Comparison of ENCODE assay signal across 8 cellular contexts in the genomic region with DNA sequence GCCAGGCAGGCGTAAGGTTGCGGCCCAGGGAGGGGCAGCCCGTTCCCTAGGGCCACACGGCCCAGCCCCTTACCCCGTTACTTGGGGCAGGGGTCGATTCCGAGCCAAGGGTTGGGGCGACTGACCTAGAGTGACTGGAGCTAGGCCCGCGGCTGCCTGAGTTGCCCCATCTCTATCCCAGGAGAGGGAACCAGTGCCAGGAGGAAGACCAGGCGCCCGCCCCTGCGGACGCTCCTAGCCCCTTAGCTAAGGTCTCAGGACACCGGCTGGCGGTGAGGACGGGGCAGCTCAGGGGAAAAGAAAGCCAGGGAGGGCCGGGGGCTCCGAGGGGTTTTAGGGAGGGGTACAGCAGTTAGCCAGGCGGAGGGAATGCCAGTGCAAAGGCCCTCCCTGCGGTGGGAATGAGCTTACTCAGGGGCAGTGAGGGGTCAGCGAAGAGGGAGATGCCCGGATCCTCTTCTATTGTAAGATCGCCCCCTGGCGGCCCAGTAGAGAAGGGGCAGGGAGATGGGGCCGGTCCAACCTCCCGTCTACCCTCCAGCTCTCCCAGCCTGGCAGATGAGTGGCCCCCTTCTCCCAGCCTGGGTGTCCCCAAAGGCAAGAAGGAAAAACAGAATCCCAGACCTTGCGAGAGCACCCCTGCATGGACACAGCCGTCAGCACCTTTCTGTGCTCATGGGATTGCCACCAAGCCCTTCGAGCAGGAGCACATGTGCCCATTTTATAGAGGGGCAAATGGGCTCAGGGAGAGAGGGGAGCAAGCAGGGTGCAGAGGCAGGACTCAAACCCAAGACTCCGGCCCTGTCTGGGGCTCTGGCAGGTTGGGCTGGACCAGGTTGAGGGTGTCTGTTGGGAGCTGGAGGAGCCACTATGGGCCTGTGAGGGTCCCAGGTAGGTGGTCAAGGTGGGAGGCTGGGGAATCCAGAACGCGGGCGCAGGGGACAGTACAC. TPM values are rescaled to one million over a fixed set of nuclear protein-coding genes. Genes with fewer than 3 reads are reported as not detected.
DNase-seq lines count a peak whose midpoint lies in the region; ATAC-seq and TF ChIP-seq lines count a peak whose summit lies in the region.

No MANE protein-coding gene starts in this region.

- no peak overlapping the region for H3K4me3 ChIP-seq in CD4-positive, CD25-positive, alpha-beta regulatory T cell (ENCODE audit: low read depth, low read length)
- H3K4me3 ChIP-seq in KMS-11 (IDR thresholded peaks at IDR 0.05; ENCODE audit: insufficient read depth, low read depth, low read length): no peak overlapping the region
- no peak overlapping the region for H3K4me3 ChIP-seq in choroid plexus epithelial cell (ENCODE audit: low read depth, low read length)
- no peak overlapping the region for H3K4me3 ChIP-seq in mesendoderm (ENCODE audit: low read length)

- peaks cover 6% of the 10 kb centered on the region for H3K4me1 ChIP-seq in CD4-positive, CD25-positive, alpha-beta regulatory T cell (ENCODE audit: control insufficient read depth, insufficient read depth, low read length, poor library complexity, severe bottlenecking)
- H3K4me1 ChIP-seq in KMS-11 (ENCODE audit: low read depth, poor library complexity, severe bottlenecking) (no peaks in the 10 kb centered on the region), mesendoderm (ENCODE audit: control insufficient read depth, low read depth, low read length) (no peaks in the 10 kb centered on the region)

- peak; percentile 41 to 43 for ATAC-seq in CD4-positive, CD25-positive, alpha-beta regulatory T cell (ENCODE audit: low read depth in 2 of 2)
- ATAC-seq in GM18505 (IDR thresholded peaks at IDR 0.05; ENCODE audit: unreplicated experiment): no peak

- H2BK5ac ChIP-seq in mesendoderm (ENCODE audit: low read length): no peak overlapping the region

- H3K4me2 ChIP-seq in KMS-11 (no peak overlapping the region), mesendoderm (ENCODE audit: low read length) (no peak overlapping the region)

- no peak overlapping the region for H3K4ac ChIP-seq in mesendoderm (ENCODE audit: low read depth, low read length)

- no peak overlapping the region for H2AFZ ChIP-seq in KMS-11 (ENCODE audit: low read depth)

- no peak overlapping the region for H2AK5ac ChIP-seq in mesendoderm (ENCODE audit: low read length)

- H3K9ac ChIP-seq in KMS-11 (no peak overlapping the region), mesendoderm (ENCODE audit: low read length) (no peak overlapping the region)

- H3K79me2 ChIP-seq in KMS-11 (ENCODE audit: insufficient read depth, low read depth) (no peaks in the 10 kb centered on the region), mesendoderm (ENCODE audit: control insufficient read depth, insufficient read depth, low read length) (no peaks in the 10 kb centered on the region)

- H3K27me3 ChIP-seq in CD4-positive, CD25-positive, alpha-beta regulatory T cell (ENCODE audit: control insufficient read depth, insufficient read depth, low read length): no peaks in the 10 kb centered on the region
- no peaks in the 10 kb centered on the region for H3K27me3 ChIP-seq in KMS-11 (ENCODE audit: insufficient read depth, low read depth)
- H3K27me3 ChIP-seq in mesendoderm (ENCODE audit: insufficient read depth, low read length, poor library complexity): no peaks in the 10 kb centered on the region

- no peak for TF ChIP-seq POLR2A in GM18505 (IDR thresholded peaks at IDR 0.05; ENCODE audit: borderline replicate concordance, extremely low read depth, insufficient read depth, insufficient read length)

- no peak overlapping the region for H2BK120ac ChIP-seq in mesendoderm (ENCODE audit: low read depth, low read length)

- no peak overlapping the region for H4K5ac ChIP-seq in mesendoderm (ENCODE audit: low read length)

- H3K9me3 Mint-ChIP-seq in CD4-positive, CD25-positive, alpha-beta regulatory T cell: no peaks in the 10 kb centered on the region

- H2BK15ac ChIP-seq in mesendoderm (replicated peaks; ENCODE audit: low read depth): no peak overlapping the region

- no peak overlapping the region for H3K18ac ChIP-seq in mesendoderm (ENCODE audit: low read length)

- no peak overlapping the region for H3K4me3 Mint-ChIP-seq in CD4-positive, CD25-positive, alpha-beta regulatory T cell

- in situ Hi-C loops in G401 (cut with HindIII; ENCODE audit: low sequenced_read_pairs): no loop called here

- peak overlapping the region in 2 of 3 donors; percentile 63 to 75 for H3K27ac Mint-ChIP-seq in CD4-positive, CD25-positive, alpha-beta regulatory T cell

- H4K8ac ChIP-seq in mesendoderm (ENCODE audit: low read depth, low read length): no peak overlapping the region

- peak; percentile 26 to 60 (median 33) for DNase-seq in CD4-positive, CD25-positive, alpha-beta regulatory T cell
- peak; percentile 76 for DNase-seq in activated CD4-positive, CD25-positive, alpha-beta regulatory T cell treated with anti-CD3 and anti-CD28 coated beads, Interleukin-2, amount 50 U/mL, for 72 hours
- peak; percentile 56 for DNase-seq in choroid plexus epithelial cell (ENCODE audit: low read depth)
- DNase-seq in mesendoderm: peak; percentile 73
- peak; percentile 48 for DNase-seq in stimulated activated naive CD4-positive, alpha-beta T cell treated with Interleukin-2 at 50 U/mL for 16 hours (lab: John Stamatoyannopoulos, UW)
- no peak for DNase-seq in G401 (ENCODE audit: low spot score)

- no peaks in the 10 kb centered on the region for H3K79me1 ChIP-seq in mesendoderm (ENCODE audit: low read length)

- peaks cover 6% of the 10 kb centered on the region for H3K27me3 Mint-ChIP-seq in CD4-positive, CD25-positive, alpha-beta regulatory T cell

- no peak overlapping the region for H3K23ac ChIP-seq in mesendoderm (ENCODE audit: low read length)

- H4K20me1 ChIP-seq in KMS-11 (ENCODE audit: insufficient read depth): no peaks in the 10 kb centered on the region

- TF ChIP-seq CTCF in KMS-11 (conservative IDR thresholded peaks at IDR 0.05; ENCODE audit: low read depth, low read length) (peak; percentile 54), choroid plexus epithelial cell (conservative IDR thresholded peaks at IDR 0.05; ENCODE audit: low read depth, low read length) (peak; percentile 83)

- no peak overlapping the region for H3K27ac ChIP-seq in CD4-positive, CD25-positive, alpha-beta regulatory T cell (ENCODE audit: insufficient read depth, low read length, poor library complexity, severe bottlenecking)
- H3K27ac ChIP-seq in KMS-11 (no peak overlapping the region), mesendoderm (ENCODE audit: low read depth, low read length) (no peak overlapping the region)

- peaks cover 0 to 16% (median 4%) of the 10 kb centered on the region in 4 donors for H3K4me1 Mint-ChIP-seq in CD4-positive, CD25-positive, alpha-beta regulatory T cell

- H3K36me3 ChIP-seq in CD4-positive, CD25-positive, alpha-beta regulatory T cell (ENCODE audit: control insufficient read depth, insufficient read depth, low read length): no peaks in the 10 kb centered on the region
- H3K36me3 ChIP-seq in KMS-11 (ENCODE audit: insufficient read depth) (no peaks in the 10 kb centered on the region), mesendoderm (ENCODE audit: control insufficient read depth, insufficient read depth, low read length) (no peaks in the 10 kb centered on the region)

- no peaks in the 10 kb centered on the region for H3K36me3 Mint-ChIP-seq in CD4-positive, CD25-positive, alpha-beta regulatory T cell

- H3K9me3 ChIP-seq in CD4-positive, CD25-positive, alpha-beta regulatory T cell (ENCODE audit: control insufficient read depth in 2 of 2, low read length in 2 of 2): no peaks in the 10 kb centered on the region

- no peak overlapping the region for H3K56ac ChIP-seq in mesendoderm (ENCODE audit: low read length)

- no CpG with 5 or more reads among the region's 34 CpGs for WGBS in mesendoderm (ENCODE audit: extremely low coverage, insufficient coverage, low lambda C conversion rate)

RNA-seq across cellular contexts. Expression of a gene that starts 16.3 kb away (rescaled TPM):
- total RNA-seq in CD4-positive, CD25-positive, alpha-beta regulatory T cell: 0.42 TPM
- polyA plus RNA-seq in CD4-positive, CD25-positive, alpha-beta regulatory T cell: under 1 TPM in 3 of 4 donors, not detected in 1; 0.09 to 0.42 (median 0.21) TPM
- polyA plus RNA-seq in mesendoderm (2013, experiment 1 of 2): 1.5 TPM
- polyA plus RNA-seq in mesendoderm (2013, experiment 2 of 2): 1.6 TPM
- total RNA-seq in G401 (2014; rRNA removed; shearing (Covaris generic)): 0.12 and 0.37 TPM in 2 replicates

RNA-seq across cellular contexts. Expression of a gene that starts 25.6 kb away (rescaled TPM):
- total RNA-seq in CD4-positive, CD25-positive, alpha-beta regulatory T cell: 6.6 TPM
- polyA plus RNA-seq in CD4-positive, CD25-positive, alpha-beta regulatory T cell: not detected
- 2.9 TPM for polyA plus RNA-seq in mesendoderm (2013, experiment 1 of 2)
- 2.8 TPM for polyA plus RNA-seq in mesendoderm (2013, experiment 2 of 2)
- total RNA-seq in G401 (2014; rRNA removed; shearing (Covaris generic)): 0.37 TPM in 2 replicates

RNA-seq across cellular contexts. Expression of a gene that starts 38.3 kb away (rescaled TPM):
- 196 TPM for total RNA-seq in CD4-positive, CD25-positive, alpha-beta regulatory T cell
- polyA plus RNA-seq in CD4-positive, CD25-positive, alpha-beta regulatory T cell: 100 to 1,000 TPM; 358 to 453 (median 400) TPM
- 203 TPM for polyA plus RNA-seq in mesendoderm (2013, experiment 1 of 2)
- polyA plus RNA-seq in mesendoderm (2013, experiment 2 of 2): 202 TPM
- total RNA-seq in G401 (2014; rRNA removed; shearing (Covaris generic)): 182 and 261 TPM in 2 replicates

RNA-seq across cellular contexts. Expression of a gene that starts 39.0 kb away (rescaled TPM):
- 6.2 TPM for total RNA-seq in CD4-positive, CD25-positive, alpha-beta regulatory T cell
- polyA plus RNA-seq in CD4-positive, CD25-positive, alpha-beta regulatory T cell: 1 to 10 TPM; 1.6 to 3.0 (median 1.8) TPM
- polyA plus RNA-seq in mesendoderm (2013, experiment 1 of 2): 0.77 TPM
- 0.67 TPM for polyA plus RNA-seq in mesendoderm (2013, experiment 2 of 2)
- total RNA-seq in G401 (2014; rRNA removed; shearing (Covaris generic)): 2.4 and 8.3 TPM in 2 replicates
